22 cellular contexts compared by ENCODE assay signal in genomic region chrX:31981546-31982062, GRCh38.
"Had no signal": no experiment of that assay in that cellular context is flagged by ENCODE, and none has a peak within 500 bp of the region (broad histone marks: within the 10 kb centered on the region; RNA-seq: fewer than 3 reads in every experiment).

No MANE protein-coding gene starts in this region.

- DNase-seq: activated CD4-positive, alpha-beta T cell treated with anti-CD3 and anti-CD28 coated beads for 1 hour; activated CD4-positive, alpha-beta T cell treated with anti-CD3 and anti-CD28 coated beads, Interleukin-2, amount 50 U/mL, for 1 hour; activated CD8-positive, alpha-beta T cell treated with anti-CD3 and anti-CD28 coated beads, Interleukin-2, amount 10 ng/mL, durations not matched to agents 7 days and 5 days; activated gamma-delta T cell treated with Interleukin-2 at 50 U/mL for 16 hours; body of pancreas; effector CD4-positive, alpha-beta T cell; foreskin melanocyte; kidney; lower lobe of right lung; naive B cell; occipital lobe; posterior cingulate gyrus; small intestine; stimulated activated CD4-positive, alpha-beta T cell treated with anti-CD3 and anti-CD28 coated beads, Interleukin-2, amount 100 ng/mL, for 24 hours; stimulated activated naive CD8-positive, alpha-beta T cell treated with anti-CD3 and anti-CD28 coated beads, Interleukin-15, amount 100 ng/mL, for 72 hours had no signal

- H3K36me3 ChIP-seq: cardiac muscle cell, lower lobe of right lung, tibial nerve had no signal

- H3K27ac ChIP-seq: body of pancreas, cardiac muscle cell, lower lobe of right lung, tibial nerve had no signal

- H3K27me3 ChIP-seq: body of pancreas, cardiac muscle cell, tibial nerve had no signal

- H3K4me1 ChIP-seq: body of pancreas, lower lobe of right lung, tibial nerve had no signal

- H3K9me3 ChIP-seq: body of pancreas, lower lobe of right lung, tibial nerve had no signal

- FAIRE-seq: endothelial cell of umbilical vein, kidney, small intestine had no signal

- ATAC-seq: activated CD8-positive, alpha-beta T cell treated with anti-CD3 and anti-CD28 coated beads, Interleukin-2, amount 10 ng/mL, durations not matched to agents 7 days and 5 days; body of pancreas; esophagus mucosa; left lobe of liver; lower lobe of right lung; sciatic nerve; stimulated activated effector memory CD8-positive, alpha-beta T cell treated with anti-CD3 and anti-CD28 coated beads, Interleukin-12 subunit alpha, Interleukin-12 subunit beta, amount 100 ng/mL, for 72 hours; stimulated activated naive CD8-positive, alpha-beta T cell treated with anti-CD3 and anti-CD28 coated beads, Interleukin-15, amount 100 ng/mL, for 72 hours had no signal

- H3K4me3 ChIP-seq: body of pancreas, cardiac muscle cell, lower lobe of right lung, tibial nerve had no signal
